ENCODE assay signal across 11 cellular contexts in genomic region chr19:37986048-37986750, GRCh38.
DNase-seq lines count a peak whose midpoint lies in the region; ATAC-seq and TF ChIP-seq lines count a peak whose summit lies in the region.
"Had no signal": no experiment of that assay in that cellular context is flagged by ENCODE, and none has a peak within 500 bp of the region (broad histone marks: within the 10 kb centered on the region; RNA-seq: fewer than 3 reads in every experiment).

No MANE protein-coding gene starts in this region.

- H3K4me1 ChIP-seq in neural progenitor cell, result peaks cover 51% of the 10 kb centered on the region
- peaks cover 14% of the 10 kb centered on the region in 2 donors for H3K4me1 ChIP-seq in gastrocnemius medialis

- H3K4me3 Mint-ChIP-seq in T-helper 1 cell treated with Interleukin-12 subunit alpha and Interleukin-12 subunit beta and Interleukin-4 antibody, amounts not matched to agents 30 μg/mL and 1 μg/mL, for 36 hours, result no peak overlapping the region
- no peak overlapping the region for H3K4me3 Mint-ChIP-seq in activated CD8-positive, alpha-beta T cell treated with anti-CD3 and anti-CD28 coated beads for 36 hours
- no peak overlapping the region for H3K4me3 Mint-ChIP-seq in neural progenitor cell

- H3K4me3 ChIP-seq in neural progenitor cell (no peak overlapping the region), gastrocnemius medialis (no peak overlapping the region)
- H3K4me3 ChIP-seq: esophagus squamous epithelium, MG63 had no signal

- intact Hi-C loops in activated CD8-positive, alpha-beta T cell treated with anti-CD3 and anti-CD28 coated beads for 36 hours (cut with micrococcal nuclease), result no loop called here
- intact Hi-C loops in gastrocnemius medialis (cut with DNase I; ENCODE audit: low total_unique reads), result no loop called here

- peaks cover 51% of the 10 kb centered on the region for H3F3A ChIP-seq in neural progenitor cell (ENCODE audit: low read depth)

- H3K4me2 ChIP-seq in neural progenitor cell, result peak overlapping the region; percentile 6

- H3K9ac ChIP-seq in neural progenitor cell, result no peak overlapping the region

- no peaks in the 10 kb centered on the region for H3K9me3 Mint-ChIP-seq in T-helper 1 cell treated with Interleukin-12 subunit alpha and Interleukin-12 subunit beta and Interleukin-4 antibody, amounts not matched to agents 30 μg/mL and 1 μg/mL, for 36 hours
- H3K9me3 Mint-ChIP-seq in activated CD8-positive, alpha-beta T cell treated with anti-CD3 and anti-CD28 coated beads for 36 hours, result no peaks in the 10 kb centered on the region
- no peaks in the 10 kb centered on the region for H3K9me3 Mint-ChIP-seq in neural progenitor cell

- no peaks in the 10 kb centered on the region for H3K27me3 ChIP-seq in neural progenitor cell
- H3K27me3 ChIP-seq in gastrocnemius medialis, result no peaks in the 10 kb centered on the region
- H3K27me3 ChIP-seq: esophagus squamous epithelium, MG63 had no signal

- peaks cover 13% of the 10 kb centered on the region for H3K4me1 Mint-ChIP-seq in T-helper 1 cell treated with Interleukin-12 subunit alpha and Interleukin-12 subunit beta and Interleukin-4 antibody, amounts not matched to agents 30 μg/mL and 1 μg/mL, for 36 hours (ENCODE audit: low read depth)
- peaks cover 14% of the 10 kb centered on the region for H3K4me1 Mint-ChIP-seq in activated CD8-positive, alpha-beta T cell treated with anti-CD3 and anti-CD28 coated beads for 36 hours (ENCODE audit: low read depth)
- peaks cover 35% of the 10 kb centered on the region for H3K4me1 Mint-ChIP-seq in neural progenitor cell

- H3K9me3 ChIP-seq in neural progenitor cell (ENCODE audit: low read depth) (no peaks in the 10 kb centered on the region), gastrocnemius medialis (no peaks in the 10 kb centered on the region)
- H3K9me3 ChIP-seq: esophagus squamous epithelium, MG63 had no signal

- TF ChIP-seq CTCF in activated CD8-positive, alpha-beta T cell treated with anti-CD3 and anti-CD28 coated beads for 36 hours (IDR thresholded peaks at IDR 0.05), result no peak
- TF ChIP-seq CTCF in neural progenitor cell (IDR thresholded peaks at IDR 0.05), result no peak
- no peak for TF ChIP-seq CTCF in gastrocnemius medialis (IDR thresholded peaks at IDR 0.05 in 4 of 5, conservative IDR thresholded peaks at IDR 0.05 in 1 of 5)

- POLR2A ChIA-PET in activated CD8-positive, alpha-beta T cell treated with anti-CD3 and anti-CD28 coated beads for 36 hours (lab: Charles Lee), result interaction anchor here (0.9 to 1.5 kb wide), 3 partner anchors 9 to 79 kb away, joined by 3 to 4 read pairs (median 3); partner anchors contain the start of gene SIPA1L3

- in situ Hi-C loops in KBM-7 (cut with MboI; ENCODE audit: low pct_unique_long_range_greater_than_20kb, low sequenced_read_pairs) (no loop called here), gastrocnemius medialis (cut with MboI; ENCODE audit: low sequenced_read_pairs in 4 of 4) (no loop called here)

- no peak for ATAC-seq in activated CD8-positive, alpha-beta T cell treated with anti-CD3 and anti-CD28 coated beads for 36 hours
- no peak for ATAC-seq in HG03095 (IDR thresholded peaks at IDR 0.05; ENCODE audit: unreplicated experiment)
- ATAC-seq in gastrocnemius medialis, result no peak

- no peaks in the 10 kb centered on the region for H3K36me3 ChIP-seq in neural progenitor cell
- no peaks in the 10 kb centered on the region for H3K36me3 ChIP-seq in gastrocnemius medialis
- H3K36me3 ChIP-seq: esophagus squamous epithelium, MG63 had no signal

- CTCF ChIA-PET in activated CD8-positive, alpha-beta T cell treated with anti-CD3 and anti-CD28 coated beads for 36 hours (lab: Charles Lee), result interaction anchor here (1.0 kb wide), 1 partner anchor 17 kb away, joined by 3 read pairs; no protein-coding TSS in a partner anchor

- H3K36me3 Mint-ChIP-seq in T-helper 1 cell treated with Interleukin-12 subunit alpha and Interleukin-12 subunit beta and Interleukin-4 antibody, amounts not matched to agents 30 μg/mL and 1 μg/mL, for 36 hours (ENCODE audit: low read depth), result no peaks in the 10 kb centered on the region
- peaks cover 2% of the 10 kb centered on the region for H3K36me3 Mint-ChIP-seq in activated CD8-positive, alpha-beta T cell treated with anti-CD3 and anti-CD28 coated beads for 36 hours (ENCODE audit: low read depth)
- no peaks in the 10 kb centered on the region for H3K36me3 Mint-ChIP-seq in neural progenitor cell

- peaks cover 85% of the 10 kb centered on the region for H3K79me2 ChIP-seq in neural progenitor cell (ENCODE audit: low read depth)

- H3K27me3 Mint-ChIP-seq in T-helper 1 cell treated with Interleukin-12 subunit alpha and Interleukin-12 subunit beta and Interleukin-4 antibody, amounts not matched to agents 30 μg/mL and 1 μg/mL, for 36 hours (ENCODE audit: low read depth), result no peaks in the 10 kb centered on the region
- no peaks in the 10 kb centered on the region for H3K27me3 Mint-ChIP-seq in activated CD8-positive, alpha-beta T cell treated with anti-CD3 and anti-CD28 coated beads for 36 hours
- H3K27me3 Mint-ChIP-seq in neural progenitor cell (ENCODE audit: insufficient read depth, low read depth), result no peaks in the 10 kb centered on the region

- no peak for TF ChIP-seq POLR2A in gastrocnemius medialis (IDR thresholded peaks at IDR 0.05)

- peaks cover 28% of the 10 kb centered on the region for H4K20me1 ChIP-seq in neural progenitor cell (ENCODE audit: low read depth)

- H3K27ac ChIP-seq in neural progenitor cell, result peak overlapping the region; percentile 80
- no peak overlapping the region for H3K27ac ChIP-seq in gastrocnemius medialis
- H3K27ac ChIP-seq: esophagus squamous epithelium had no signal

- H2AFZ ChIP-seq in neural progenitor cell (replicated peaks), result no peak overlapping the region

- peak overlapping the region; percentile 45 for H3K27ac Mint-ChIP-seq in T-helper 1 cell treated with Interleukin-12 subunit alpha and Interleukin-12 subunit beta and Interleukin-4 antibody, amounts not matched to agents 30 μg/mL and 1 μg/mL, for 36 hours
- peak overlapping the region; percentile 19 for H3K27ac Mint-ChIP-seq in activated CD8-positive, alpha-beta T cell treated with anti-CD3 and anti-CD28 coated beads for 36 hours
- H3K27ac Mint-ChIP-seq in neural progenitor cell, result no peak overlapping the region

- DNase-seq in T-helper 1 cell, result no peak
- DNase-seq in KBM-7, result peak; percentile 72
- DNase-seq in activated CD8-positive, alpha-beta T cell treated with anti-CD3 and anti-CD28 coated beads for 36 hours, result no peak
- DNase-seq in neural progenitor cell (ENCODE audit: low spot score), result no peak
- DNase-seq in NCI-H2107 treated with DMSO at 0.1 percent for 48 hours (lab: John Stamatoyannopoulos, UW; ENCODE audit: unreplicated experiment), result no peak
- DNase-seq in gastrocnemius medialis, result no peak
- DNase-seq: esophagus squamous epithelium, MG63, SHP77 had no signal
